ENCODE assay signal across 1 cellular context in genomic region chr11:64729851-64730382, GRCh38.
TF ChIP-seq lines count a peak whose summit lies in the region.

No MANE protein-coding gene starts in this region.

TF ChIP-seq in A549, 52 proteins besides CTCF, POLR2A, EP300 and RAD21 (continued from another document):
- TF ChIP-seq CBX8 (IDR thresholded peaks at IDR 0.05) (no peak), PHF8 (IDR thresholded peaks at IDR 0.05; ENCODE audit: borderline replicate concordance, low read depth) (no peak)
TF ChIP-seq in A549: peak in this region for 0.
